1 cellular context compared by ENCODE assay signal in the genomic region with DNA sequence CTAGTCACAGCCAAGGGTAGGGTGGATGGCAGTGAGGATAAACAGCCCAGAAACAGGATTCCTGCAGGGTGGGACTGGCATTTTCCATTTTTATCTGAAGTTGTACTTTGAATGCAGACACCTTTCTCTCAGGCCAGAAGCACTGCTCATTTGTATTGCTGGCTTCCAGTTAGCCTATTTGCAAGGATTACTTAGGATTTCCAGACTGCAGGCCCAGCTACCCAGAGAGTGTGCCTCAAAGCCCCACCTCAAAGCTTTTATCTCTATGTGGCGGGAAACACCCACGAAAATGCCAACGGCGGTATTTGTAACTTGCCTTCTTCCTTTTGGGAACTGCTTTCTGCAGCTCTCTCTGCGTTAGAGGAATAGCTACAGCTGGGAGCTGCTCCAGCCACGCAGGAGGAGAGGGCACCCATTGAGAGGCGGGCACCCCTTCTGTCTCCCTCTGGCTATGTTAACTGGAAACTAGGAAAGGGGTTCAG.
TF ChIP-seq lines count a peak whose summit lies in the region.

No MANE protein-coding gene starts in this region.

TF ChIP-seq in H1, 55 proteins besides CTCF, POLR2A, EP300 and RAD21 (continued from another document):
- TF ChIP-seq EZH2 (IDR thresholded peaks at IDR 0.05; ENCODE audit: low read depth, low read length, severe bottlenecking) (no peak), HDAC2 (IDR thresholded peaks at IDR 0.05; ENCODE audit: borderline replicate concordance in 1 of 2, low read depth in 2 of 2, low read length in 2 of 2) (no peak), SP4 (IDR thresholded peaks at IDR 0.05; ENCODE audit: low read length) (no peak), CBX8 (IDR thresholded peaks at IDR 0.05; ENCODE audit: borderline replicate concordance, low read depth, low read length) (no peak), MAX (IDR thresholded peaks at IDR 0.05) (no peak), JUND (IDR thresholded peaks at IDR 0.05; ENCODE audit: low read length) (no peak), SIRT6 (IDR thresholded peaks at IDR 0.05; ENCODE audit: low read length) (no peak)
TF ChIP-seq in H1: peak in this region for 0.
